Comparison of ENCODE assay signal across 30 cellular contexts in genomic region chr2:60442608-60443007, GRCh38.
"Had no signal": no experiment of that assay in that cellular context is flagged by ENCODE, and none has a peak within 500 bp of the region (broad histone marks: within the 10 kb centered on the region; RNA-seq: fewer than 3 reads in every experiment).

No MANE protein-coding gene starts in this region.

- H3K27ac Mint-ChIP-seq: activated CD4-positive, alpha-beta memory T cell treated with anti-CD3 and anti-CD28 coated beads, Interleukin-2, amount 10 ng/mL, durations not matched to agents 7 days and 5 days; activated CD4-positive, alpha-beta T cell treated with anti-CD3 and anti-CD28 coated beads, Interleukin-2, amount 10 ng/mL, durations not matched to agents 7 days and 5 days; activated T-helper 17 cell treated with anti-CD3 and anti-CD28 coated beads, Interleukin-2, amount 50 U/mL, for 72 hours; immature natural killer cell; mesothelial cell of epicardium; naive thymus-derived CD4-positive, alpha-beta T cell; progenitor cell of endocrine pancreas had no signal

- H3K36me3 ChIP-seq: heart left ventricle, ovary, stomach, tibial artery, upper lobe of right lung had no signal

- H3K36me3 Mint-ChIP-seq: immature natural killer cell; mesothelial cell of epicardium; naive thymus-derived CD4-positive, alpha-beta T cell had no signal

- H3K27ac ChIP-seq: heart left ventricle, ovary, stomach, tibial artery, upper lobe of right lung, VCaP had no signal

- H3K4me3 ChIP-seq: heart left ventricle, ovary, stomach, tibial artery, upper lobe of right lung had no signal

- ATAC-seq: activated T-cell treated with anti-CD3 and anti-CD28 coated beads, Interleukin-2, amount 50 U/mL, for 4 hours; activated T-helper 17 cell treated with anti-CD3 and anti-CD28 coated beads, Interleukin-2, amount 50 U/mL, for 72 hours; heart left ventricle; left colon; naive thymus-derived CD4-positive, alpha-beta T cell; sciatic nerve; stimulated activated naive B cell treated with anti-CD40 and anti-IgM and Interleukin-4, amounts not matched to agents 10 μg/mL and 1 μg/mL and 100 μg/mL, for 72 hours; upper lobe of right lung had no signal

- H3K4me1 Mint-ChIP-seq: activated CD4-positive, alpha-beta memory T cell treated with anti-CD3 and anti-CD28 coated beads, Interleukin-2, amount 10 ng/mL, durations not matched to agents 7 days and 5 days; activated CD4-positive, alpha-beta T cell treated with anti-CD3 and anti-CD28 coated beads, Interleukin-2, amount 10 ng/mL, durations not matched to agents 7 days and 5 days; activated T-helper 17 cell treated with anti-CD3 and anti-CD28 coated beads, Interleukin-2, amount 50 U/mL, for 72 hours had no signal

- H3K27me3 ChIP-seq: ovary, stomach, tibial artery, upper lobe of right lung had no signal

- H3K9me3 Mint-ChIP-seq: activated CD4-positive, alpha-beta memory T cell treated with anti-CD3 and anti-CD28 coated beads, Interleukin-2, amount 10 ng/mL, durations not matched to agents 7 days and 5 days; activated CD4-positive, alpha-beta T cell treated with anti-CD3 and anti-CD28 coated beads, Interleukin-2, amount 10 ng/mL, durations not matched to agents 7 days and 5 days; activated T-cell treated with anti-CD3 and anti-CD28 coated beads, Interleukin-2, amount 50 U/mL, for 4 hours; activated T-helper 17 cell treated with anti-CD3 and anti-CD28 coated beads, Interleukin-2, amount 50 U/mL, for 72 hours; mesothelial cell of epicardium; stimulated activated naive B cell treated with anti-CD40 and anti-IgM and Interleukin-4, amounts not matched to agents 10 μg/mL and 1 μg/mL and 100 μg/mL, for 72 hours had no signal

- H3K4me1 ChIP-seq: tibial artery, upper lobe of right lung had no signal

- H3K27me3 Mint-ChIP-seq: activated CD4-positive, alpha-beta T cell treated with anti-CD3 and anti-CD28 coated beads, Interleukin-2, amount 10 ng/mL, durations not matched to agents 7 days and 5 days; stimulated activated naive B cell treated with anti-CD40 and anti-IgM and Interleukin-4, amounts not matched to agents 10 μg/mL and 1 μg/mL and 100 μg/mL, for 72 hours had no signal

- DNase-seq: activated CD4-positive, alpha-beta memory T cell treated with anti-CD3 and anti-CD28 coated beads, Interleukin-2, amount 10 ng/mL, durations not matched to agents 7 days and 5 days; activated CD4-positive, alpha-beta T cell treated with anti-CD3 and anti-CD28 coated beads for 1 hour; activated CD4-positive, alpha-beta T cell treated with anti-CD3 and anti-CD28 coated beads, Interleukin-2, amount 10 ng/mL, durations not matched to agents 7 days and 5 days; activated gamma-delta T cell treated with Interleukin-2 at 50 U/mL for 16 hours; activated naive CD4-positive, alpha-beta T cell treated with anti-CD3 and anti-CD28 coated beads, Interleukin-2, amount 50 U/mL, for 16 hours; activated T-cell treated with anti-CD3 and anti-CD28 coated beads, Interleukin-2, amount 50 U/mL, for 4 hours; amygdala; dermis blood vessel endothelial cell; effector CD4-positive, alpha-beta T cell; heart left ventricle; hypothalamus; immature natural killer cell; kidney; left colon; naive thymus-derived CD4-positive, alpha-beta T cell; ovary; small intestine; stimulated activated CD4-positive, alpha-beta T cell treated with anti-CD3 and anti-CD28 coated beads, Interleukin-1b, Interleukin-23, amount 100 ng/mL, for 48 hours; stimulated activated CD4-positive, alpha-beta T cell treated with anti-CD3 and anti-CD28 coated beads, Interleukin-4, amount 100 ng/mL, for 4 hours; stimulated activated CD8-positive, alpha-beta memory T cell treated with anti-CD3 and anti-CD28 coated beads, Interleukin-4, amount 100 ng/mL, for 48 hours; stimulated activated naive B cell treated with anti-CD40 and anti-IgM and Interleukin-4, amounts not matched to agents 10 μg/mL and 1 μg/mL and 100 μg/mL, for 72 hours; stomach; T-helper 9 cell; tibial artery; upper lobe of right lung had no signal

- H3K4me3 Mint-ChIP-seq: activated CD4-positive, alpha-beta memory T cell treated with anti-CD3 and anti-CD28 coated beads, Interleukin-2, amount 10 ng/mL, durations not matched to agents 7 days and 5 days; activated CD4-positive, alpha-beta T cell treated with anti-CD3 and anti-CD28 coated beads, Interleukin-2, amount 10 ng/mL, durations not matched to agents 7 days and 5 days; activated T-cell treated with anti-CD3 and anti-CD28 coated beads, Interleukin-2, amount 50 U/mL, for 4 hours; activated T-helper 17 cell treated with anti-CD3 and anti-CD28 coated beads, Interleukin-2, amount 50 U/mL, for 72 hours; immature natural killer cell; mesothelial cell of epicardium; naive thymus-derived CD4-positive, alpha-beta T cell; stimulated activated naive B cell treated with anti-CD40 and anti-IgM and Interleukin-4, amounts not matched to agents 10 μg/mL and 1 μg/mL and 100 μg/mL, for 72 hours had no signal
